In the genomic region with DNA sequence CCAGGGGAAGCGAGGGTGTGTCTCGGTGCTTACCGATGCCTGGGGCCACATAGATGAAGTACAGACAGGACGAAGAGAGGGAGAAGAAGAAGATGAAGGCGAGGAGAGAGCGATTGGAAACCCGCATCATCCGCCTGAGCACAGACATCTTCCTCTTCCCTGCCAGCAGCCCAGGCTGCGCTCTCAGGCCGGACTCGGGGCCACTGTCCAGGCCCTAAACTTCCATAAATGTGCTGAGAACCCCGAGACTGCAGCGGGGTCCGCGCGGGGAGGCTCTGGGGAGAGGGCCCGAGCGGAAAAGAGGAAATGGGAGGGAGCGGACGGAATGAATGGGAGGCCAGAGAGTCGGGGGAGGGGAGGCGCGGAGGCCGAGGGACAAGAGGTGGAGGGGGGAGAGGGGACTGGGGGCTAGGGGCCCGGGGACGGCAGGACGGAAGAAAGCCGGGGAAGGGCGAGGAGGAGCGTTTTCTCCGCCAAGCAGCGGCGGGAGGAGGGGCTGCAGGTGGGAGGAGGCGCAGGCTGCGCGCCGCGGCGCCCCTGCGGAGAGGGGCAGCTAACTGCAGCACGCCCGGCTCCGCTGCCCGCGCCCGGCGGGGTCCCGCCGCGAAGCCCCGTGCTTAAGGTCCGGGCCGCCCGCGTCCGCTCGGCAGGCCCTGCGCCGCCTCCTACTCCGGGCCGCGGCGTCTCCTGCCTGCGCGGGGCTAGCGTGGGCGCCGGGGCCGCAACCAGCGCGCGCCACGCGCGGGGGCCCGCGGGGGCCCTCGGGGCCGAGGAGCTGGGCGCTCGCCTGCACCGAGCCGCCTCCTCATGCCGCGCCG, we compare ENCODE assay signal across 8 cellular contexts. TPM values are rescaled to one million over a fixed set of nuclear protein-coding genes. Genes with fewer than 3 reads are reported as not detected.
A peak's percentile ranks its signal among the peaks of the same experiment; 100 is the strongest.
DNase-seq lines count a peak whose midpoint lies in the region; ATAC-seq and TF ChIP-seq lines count a peak whose summit lies in the region.

Gene B4GALT6 (minus strand): TSS at position 303 of the 818 bp plus-strand sequence. CDS start 155 bp downstream, at position 148.

- BruUV-seq in Caco-2 (replicated peaks; lab: Mats Ljungman, UMichigan): no TSS peak

- H3K36me3 ChIP-seq in Caco-2 (ENCODE audit: control insufficient read depth, insufficient read depth, low read length): no peaks in the 10 kb centered on the region

- no peaks in the 10 kb centered on the region for H3K27me3 ChIP-seq in Caco-2 (replicated peaks; ENCODE audit: control insufficient read depth, insufficient read depth, low read length)

- H3K4me3 Mint-ChIP-seq in Caco-2 (ENCODE audit: unreplicated experiment) (peak within 1 kb of the TSS; percentile 94), brain (peak within 1 kb of the TSS; percentile 93 to 98 (median 96))

- peak within 1 kb of the TSS in 18 of 21 experiments; percentile 2 to 81 (median 62) for H3K27ac ChIP-seq in skin epidermis

- no peak for TF ChIP-seq CTCF in Caco-2 (IDR thresholded peaks at IDR 0.05; ENCODE audit: insufficient read depth in 1 of 2, low read depth in 1 of 2, low read length in 1 of 2, severe bottlenecking in 1 of 2, unreplicated experiment in 1 of 2)
- TF ChIP-seq CTCF in brain (conservative IDR thresholded peaks at IDR 0.05): no peak

- ATAC-seq in GM19351 (IDR thresholded peaks at IDR 0.05; ENCODE audit: unreplicated experiment): peak; percentile 36
- ATAC-seq in HG03354 (IDR thresholded peaks at IDR 0.05; ENCODE audit: poor library complexity, severe bottlenecking, unreplicated experiment): peak; percentile 56
- no peak for ATAC-seq in esophagus mucosa

- peak within 1 kb of the TSS; percentile 92 for H3K27ac Mint-ChIP-seq in Caco-2 (ENCODE audit: unreplicated experiment)
- peak within 1 kb of the TSS; percentile 87 to 97 (median 96) for H3K27ac Mint-ChIP-seq in brain

- peaks cover 34% of the 10 kb centered on the region for H3K4me1 ChIP-seq in Caco-2

- peak within 1 kb of the TSS; percentile 67 for H3K4me3 ChIP-seq in Caco-2 (ENCODE audit: low read depth, low read length)
- peak within 1 kb of the TSS; percentile 74 for H3K4me3 ChIP-seq in iPS-18c (ENCODE audit: insufficient read depth, low read depth, low read length)
- H3K4me3 ChIP-seq in skin epidermis: peak within 1 kb of the TSS; percentile 51 to 67 (median 60)

- DNase-seq in Caco-2 (peak; percentile 53 to 57), RKO (ENCODE audit: low spot score) (peak; percentile 76)

- H3K9me3 ChIP-seq in Caco-2 (no peaks in the 10 kb centered on the region), iPS-18c (ENCODE audit: control insufficient read depth, insufficient read depth, low read length) (no peaks in the 10 kb centered on the region)

- H3K27me3 Mint-ChIP-seq in Caco-2 (ENCODE audit: insufficient read depth, unreplicated experiment): no peaks in the 10 kb centered on the region
- peaks cover 11% of the 10 kb centered on the region for H3K27me3 Mint-ChIP-seq in brain

- POLR2A ChIA-PET in Caco-2 (lab: Charles Lee): no interaction called here

- H3K36me3 Mint-ChIP-seq in Caco-2 (ENCODE audit: insufficient read depth, unreplicated experiment): peaks cover 6% of the 10 kb centered on the region
- H3K36me3 Mint-ChIP-seq in brain: no peaks in the 10 kb centered on the region

- H3K9me3 Mint-ChIP-seq in Caco-2 (ENCODE audit: unreplicated experiment) (no peaks in the 10 kb centered on the region), brain (no peaks in the 10 kb centered on the region)

- intact Hi-C loops in Caco-2 (cut with micrococcal nuclease; ENCODE audit: unreplicated experiment): loop anchor here (1.0 to 5.0 kb wide), 6 partner anchors 36 to 134 kb away; no protein-coding TSS in a partner anchor

- CTCF ChIA-PET in Caco-2 (lab: Charles Lee): interaction anchor here (0.6 to 0.7 kb wide), 4 partner anchors 26 to 153 kb away, joined by 3 to 9 read pairs (median 3); no protein-coding TSS in a partner anchor

- peaks cover 22% of the 10 kb centered on the region for H3K4me1 Mint-ChIP-seq in Caco-2 (ENCODE audit: low read depth, unreplicated experiment)
- H3K4me1 Mint-ChIP-seq in brain: peaks cover 57% of the 10 kb centered on the region

RNA-seq across cellular contexts. Expression of gene B4GALT6, which starts in this region (rescaled TPM):
- total RNA-seq in Caco-2 (2022) (22.4 and 28.5 TPM in 2 replicates), esophagus mucosa (2.9 TPM)
- polyA plus RNA-seq in brain (ENCODE audit: insufficient read depth, low read depth, low replicate concordance): 3.4 TPM
